Comparison of ENCODE assay signal across 11 cellular contexts in the genomic region with DNA sequence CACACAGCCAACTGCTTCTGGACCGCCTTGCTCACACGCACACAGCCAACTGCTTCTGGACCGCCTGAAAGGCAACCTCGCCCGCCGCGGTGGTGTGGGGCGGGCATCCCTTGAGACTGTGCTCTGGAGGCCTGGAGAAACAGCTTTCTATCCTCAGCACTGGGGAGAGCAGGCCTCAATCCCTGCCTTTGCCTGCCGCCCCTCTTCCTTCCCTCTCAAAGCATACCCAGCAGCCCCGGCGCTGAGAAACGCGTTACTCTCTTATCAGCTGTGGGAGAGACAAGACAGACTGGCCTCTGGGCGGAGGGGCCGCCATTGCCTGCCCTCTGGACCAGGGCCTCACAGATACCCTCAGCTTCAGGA. TPM values are rescaled to one million over a fixed set of nuclear protein-coding genes. Genes with fewer than 3 reads are reported as not detected.
DNase-seq lines count a peak whose midpoint lies in the region; ATAC-seq and TF ChIP-seq lines count a peak whose summit lies in the region.
"Had no signal": no experiment of that assay in that cellular context is flagged by ENCODE, and none has a peak within 500 bp of the region (broad histone marks: within the 10 kb centered on the region; RNA-seq: fewer than 3 reads in every experiment).

No MANE protein-coding gene starts in this region.

- H3K27me3 ChIP-seq in gastroesophageal sphincter (peaks cover 11% of the 10 kb centered on the region), skeletal muscle tissue (ENCODE audit: control insufficient read depth in 3 of 3, insufficient read depth in 3 of 3, low read length in 3 of 3) (peaks cover 4 to 29% (median 25%) of the 10 kb centered on the region in 3 donors)
- H3K27me3 ChIP-seq: pancreas had no signal

- H3K4me3 ChIP-seq in gastroesophageal sphincter = peak overlapping the region in 1 of 2 donors; percentile 67
- peak overlapping the region; percentile 74 to 87 (median 75) for H3K4me3 ChIP-seq in skeletal muscle tissue (ENCODE audit: low read length in 3 of 3)

- CTCF ChIA-PET in activated CD4-positive, alpha-beta memory T cell treated with anti-CD3 and anti-CD28 coated beads for 36 hours (lab: Charles Lee) = interaction anchor here (1.4 to 5.2 kb wide), 5 partner anchors 9 to 16 kb away, joined by 3 to 40 read pairs (median 5); no protein-coding TSS in a partner anchor

- no peaks in the 10 kb centered on the region; the same call in none of the 2 replicates for H3K4me1 ChIP-seq in ES-I3 (ENCODE audit: insufficient read depth, low read length)
- H3K4me1 ChIP-seq in gastroesophageal sphincter = peaks cover 0 to 26% (median 5%) of the 10 kb centered on the region in 3 donors
- H3K4me1 ChIP-seq in skeletal muscle tissue (ENCODE audit: control insufficient read depth in 3 of 3, insufficient read depth in 3 of 3, low read length in 3 of 3) = peaks cover 22 to 41% (median 41%) of the 10 kb centered on the region in 3 donors

- H3K27ac ChIP-seq in gastroesophageal sphincter = peak overlapping the region in 3 of 4 donors; percentile 68 to 82 (median 77)
- no peak overlapping the region for H3K27ac ChIP-seq in skeletal muscle tissue (ENCODE audit: low read depth, low read length)

- H3K9me3 Mint-ChIP-seq in activated CD4-positive, alpha-beta memory T cell treated with anti-CD3 and anti-CD28 coated beads for 36 hours = no peaks in the 10 kb centered on the region

- no peaks in the 10 kb centered on the region for H3K36me3 Mint-ChIP-seq in activated CD4-positive, alpha-beta memory T cell treated with anti-CD3 and anti-CD28 coated beads for 36 hours

- TF ChIP-seq CTCF in gastroesophageal sphincter (IDR thresholded peaks at IDR 0.05) = no peak

- no peak overlapping the region for H3K4me3 Mint-ChIP-seq in activated CD4-positive, alpha-beta memory T cell treated with anti-CD3 and anti-CD28 coated beads for 36 hours

- no peaks in the 10 kb centered on the region for H3K9me3 ChIP-seq in ES-I3 (ENCODE audit: control insufficient read depth, insufficient read depth, low read length)
- H3K9me3 ChIP-seq in gastroesophageal sphincter = no peaks in the 10 kb centered on the region
- no peaks in the 10 kb centered on the region for H3K9me3 ChIP-seq in skeletal muscle tissue (ENCODE audit: control insufficient read depth in 3 of 3, low read length in 3 of 3)
- H3K9me3 ChIP-seq: pancreas had no signal

- H3K36me3 ChIP-seq in ES-I3 (ENCODE audit: insufficient read depth, low read length) (no peaks in the 10 kb centered on the region), gastroesophageal sphincter (no peaks in the 10 kb centered on the region), skeletal muscle tissue (ENCODE audit: control insufficient read depth in 3 of 3, insufficient read depth in 3 of 3, low read length in 3 of 3) (no peaks in the 10 kb centered on the region)
- H3K36me3 ChIP-seq: pancreas had no signal

- POLR2A ChIA-PET in activated CD4-positive, alpha-beta memory T cell treated with anti-CD3 and anti-CD28 coated beads for 36 hours (lab: Charles Lee) = no interaction called here

- WGBS in gastroesophageal sphincter (ENCODE audit: low coverage in 1 of 2), 2 donors = 60% methylated on average over 1 of the region's 15 CpGs; no CpG with 5 or more reads in 1 of the 2 donors

- intact Hi-C loops in activated CD4-positive, alpha-beta memory T cell treated with anti-CD3 and anti-CD28 coated beads for 36 hours (cut with micrococcal nuclease) = loop anchor here (5.0 kb wide), 2 partner anchors 122 to 292 kb away; a partner anchor contains a TSS

- peak overlapping the region; percentile 87 for H3K27ac Mint-ChIP-seq in activated CD4-positive, alpha-beta memory T cell treated with anti-CD3 and anti-CD28 coated beads for 36 hours

- H3K9ac ChIP-seq in ES-I3 (ENCODE audit: low read depth, low read length) (peak overlapping the region; percentile 84; the same call in 1 of the 2 replicates), skeletal muscle tissue (ENCODE audit: low read depth in 1 of 3, low read length in 3 of 3) (peak overlapping the region in 1 of 3 donors; percentile 74)

- H3K4me1 Mint-ChIP-seq in activated CD4-positive, alpha-beta memory T cell treated with anti-CD3 and anti-CD28 coated beads for 36 hours (ENCODE audit: low read depth) = peaks cover 37% of the 10 kb centered on the region

- ATAC-seq in gastroesophageal sphincter (no peak), GM21390 (IDR thresholded peaks at IDR 0.05; ENCODE audit: unreplicated experiment) (no peak)

- no peak for TF ChIP-seq EP300 in gastroesophageal sphincter (IDR thresholded peaks at IDR 0.05)

- no peak for TF ChIP-seq POLR2A in gastroesophageal sphincter (IDR thresholded peaks at IDR 0.05)

- DNase-seq in activated CD4-positive, alpha-beta memory T cell treated with anti-CD3 and anti-CD28 coated beads for 36 hours = no peak
- DNase-seq in SK-N-DZ (ENCODE audit: low spot score) (no peak), germinal center (ENCODE audit: low spot score) (no peak)
- DNase-seq: NCI-H1930 had no signal

- no peaks in the 10 kb centered on the region for H3K27me3 Mint-ChIP-seq in activated CD4-positive, alpha-beta memory T cell treated with anti-CD3 and anti-CD28 coated beads for 36 hours

RNA-seq across cellular contexts. Expression of a gene that starts 2.9 kb away (rescaled TPM):
- total RNA-seq in activated CD4-positive, alpha-beta memory T cell treated with anti-CD3 and anti-CD28 coated beads for 36 hours = 10 to 100 TPM; 31.6 to 31.8 TPM
- total RNA-seq in gastroesophageal sphincter (10 to 100 TPM in 1 of 4 donors, 1 to 10 TPM in 3; 3.4 to 15.3 (median 6.6) TPM), skeletal muscle tissue (8.9 TPM)
- 3.8 and 6.9 TPM in 2 replicates for polyA plus RNA-seq in SK-N-DZ (2014; cell fraction: cytosol; rRNA removed)
- polyA plus RNA-seq in SK-N-DZ (2014; cell fraction: nucleus; rRNA removed) = 4.3 and 4.7 TPM in 2 replicates

RNA-seq across cellular contexts. Expression of a gene that starts 18.4 kb away (rescaled TPM):
- not detected for total RNA-seq in activated CD4-positive, alpha-beta memory T cell treated with anti-CD3 and anti-CD28 coated beads for 36 hours
- total RNA-seq in gastroesophageal sphincter = 1 to 10 TPM in 1 of 4 donors, not detected in 3; 6.5 TPM
- total RNA-seq in skeletal muscle tissue = not detected
- polyA plus RNA-seq in SK-N-DZ (2014; cell fraction: cytosol; rRNA removed) = not detected in 2 replicates
- polyA plus RNA-seq in SK-N-DZ (2014; cell fraction: nucleus; rRNA removed) = not detected in 2 replicates
- total RNA-seq: aorta; T-helper 1 cell treated with Interleukin-12 subunit alpha and Interleukin-12 subunit beta and Interleukin-4 antibody, amounts not matched to agents 30 ng/mL and 1 ng/mL, for 36 hours had no signal

RNA-seq across cellular contexts. Expression of a gene that starts 34.2 kb away (rescaled TPM):
- not detected for total RNA-seq in activated CD4-positive, alpha-beta memory T cell treated with anti-CD3 and anti-CD28 coated beads for 36 hours
- total RNA-seq in gastroesophageal sphincter (10 to 100 TPM in 1 of 4 donors, 1 to 10 TPM in 1, not detected in 2; 1.7 to 17.5 TPM), skeletal muscle tissue (not detected)
- polyA plus RNA-seq in SK-N-DZ (2014; cell fraction: cytosol; rRNA removed) = not detected in 2 replicates
- 0.76 TPM in 1 of 2 replicates, not detected in the other for polyA plus RNA-seq in SK-N-DZ (2014; cell fraction: nucleus; rRNA removed)
- total RNA-seq: T-helper 1 cell treated with Interleukin-12 subunit alpha and Interleukin-12 subunit beta and Interleukin-4 antibody, amounts not matched to agents 30 ng/mL and 1 ng/mL, for 36 hours had no signal
